In the genomic region with DNA sequence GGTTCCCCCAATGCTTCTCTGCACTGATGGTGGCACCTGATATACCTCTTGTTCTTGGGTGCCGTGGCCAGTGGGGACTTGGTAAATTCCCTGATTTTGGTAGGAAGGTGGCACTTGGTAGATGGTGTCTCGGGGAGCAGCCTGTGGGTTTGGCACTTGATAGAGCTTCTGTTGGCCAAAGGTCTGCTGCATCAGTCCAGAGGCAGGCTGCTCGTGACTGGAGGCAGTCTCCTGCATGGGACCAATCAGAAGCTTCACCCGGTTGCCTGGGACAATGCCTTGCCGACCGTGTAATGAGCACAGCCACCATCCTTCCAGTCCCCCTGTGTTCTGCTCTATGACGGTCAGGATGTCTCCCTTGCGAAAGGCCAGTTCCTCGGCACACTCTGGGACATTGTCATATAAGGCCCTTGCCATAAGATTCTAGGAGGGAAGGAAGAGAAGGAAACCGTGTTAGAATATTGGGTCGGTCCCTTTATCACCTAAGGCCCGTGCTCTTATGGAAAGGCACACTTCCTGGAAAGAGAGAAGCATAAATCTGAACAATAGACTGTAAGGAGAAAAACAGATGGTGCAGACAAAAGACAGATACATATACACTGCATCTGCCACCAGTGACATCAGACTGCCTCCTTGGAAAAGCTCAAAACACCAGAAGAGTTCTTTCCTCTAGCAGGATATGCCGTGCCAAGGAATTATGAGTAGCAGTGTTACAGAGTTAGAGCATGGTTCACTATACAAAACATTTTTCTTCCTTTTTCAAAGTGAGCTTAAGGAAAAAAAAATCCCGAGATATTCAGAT, we compare ENCODE assay signal across 14 cellular contexts. TPM values are rescaled to one million over a fixed set of nuclear protein-coding genes. Genes with fewer than 3 reads are reported as not detected.
DNase-seq lines count a peak whose midpoint lies in the region; FAIRE-seq and TF ChIP-seq lines count a peak whose summit lies in the region.
"Had no signal": no experiment of that assay in that cellular context is flagged by ENCODE, and none has a peak within 500 bp of the region (broad histone marks: within the 10 kb centered on the region; RNA-seq: fewer than 3 reads in every experiment).

No MANE protein-coding gene starts in this region.

- no peak overlapping the region for H2BK12ac ChIP-seq in mesenchymal stem cell (ENCODE audit: low read length in 2 of 2)

- H3K27ac ChIP-seq in astrocyte (ENCODE audit: low read depth, low read length) (peak overlapping the region; percentile 98), mesenchymal stem cell (ENCODE audit: low read length, poor library complexity, severe bottlenecking) (no peak overlapping the region)

- H3K27me3 Mint-ChIP-seq in CD14-positive monocyte (ENCODE audit: low read depth in 3 of 3), result peaks cover 0 to 3% (median 0%) of the 10 kb centered on the region in 3 donors
- no peaks in the 10 kb centered on the region for H3K27me3 Mint-ChIP-seq in astrocyte (ENCODE audit: low read depth, unreplicated experiment)
- H3K27me3 Mint-ChIP-seq in glutamatergic neuron (ENCODE audit: unreplicated experiment), result no peaks in the 10 kb centered on the region
- H3K27me3 Mint-ChIP-seq: memory B cell had no signal

- H2AFZ ChIP-seq in astrocyte (ENCODE audit: low read depth, low read length), result no peak overlapping the region
- no peak overlapping the region for H2AFZ ChIP-seq in mesenchymal stem cell (ENCODE audit: low read depth, low read length)

- no peak for FAIRE-seq in astrocyte (lab: Jason Lieb, UNC)
- FAIRE-seq: GM12891 had no signal

- WGBS in mesenchymal stem cell, result 98% methylated on average over 13 of the region's 14 CpGs

- no peak overlapping the region for H4K8ac ChIP-seq in mesenchymal stem cell (ENCODE audit: low read length)

- H2BK5ac ChIP-seq in mesenchymal stem cell (ENCODE audit: low read depth, low read length, poor library complexity, severe bottlenecking), result no peak overlapping the region

- no peak overlapping the region for H2AK5ac ChIP-seq in mesenchymal stem cell (ENCODE audit: low read length, severe bottlenecking)

- H3K4me1 ChIP-seq in astrocyte (ENCODE audit: insufficient read depth, low read length) (peaks cover 84% of the 10 kb centered on the region), mesenchymal stem cell (ENCODE audit: control insufficient read depth, insufficient read depth, low read depth, low read length) (peaks cover 11% of the 10 kb centered on the region)

- H4K91ac ChIP-seq in mesenchymal stem cell (ENCODE audit: low read length), result no peak overlapping the region

- no peaks in the 10 kb centered on the region for H3K27me3 ChIP-seq in astrocyte (ENCODE audit: insufficient read depth, low read length)
- H3K27me3 ChIP-seq in mesenchymal stem cell (ENCODE audit: control insufficient read depth in 1 of 2, insufficient read depth in 1 of 2, low read length in 2 of 2), result no peaks in the 10 kb centered on the region

- H3K4me3 ChIP-seq in astrocyte (ENCODE audit: insufficient read depth, low read depth, low read length), result no peak overlapping the region
- H3K4me3 ChIP-seq in mesenchymal stem cell (ENCODE audit: insufficient read depth in 1 of 2, low read depth in 1 of 2, low read length in 2 of 2), result no peak overlapping the region
- H3K4me3 ChIP-seq: HAP-1 had no signal

- H3K9me3 Mint-ChIP-seq in CD14-positive monocyte, result peaks cover 0 to 2% (median 0%) of the 10 kb centered on the region in 7 donors
- H3K9me3 Mint-ChIP-seq in astrocyte (ENCODE audit: unreplicated experiment), result peaks cover 4% of the 10 kb centered on the region
- H3K9me3 Mint-ChIP-seq in glutamatergic neuron (ENCODE audit: unreplicated experiment), result no peaks in the 10 kb centered on the region
- H3K9me3 Mint-ChIP-seq: memory B cell; T-helper 1 cell treated with Interleukin-12 subunit alpha and Interleukin-12 subunit beta and Interleukin-4 antibody, amounts not matched to agents 30 μg/mL and 1 μg/mL, for 36 hours had no signal

- peaks cover 27% of the 10 kb centered on the region for H3K36me3 ChIP-seq in astrocyte (ENCODE audit: insufficient read depth, low read length)
- peaks cover 0 to 27% of the 10 kb centered on the region in 2 experiments for H3K36me3 ChIP-seq in mesenchymal stem cell (ENCODE audit: control insufficient read depth in 1 of 2, insufficient read depth in 2 of 2, low read depth in 1 of 2, low read length in 2 of 2)

- H3K36me3 Mint-ChIP-seq in CD14-positive monocyte (peaks cover 75 to 85% of the 10 kb centered on the region in 2 donors), astrocyte (ENCODE audit: low read depth, unreplicated experiment) (peaks cover 25% of the 10 kb centered on the region), glutamatergic neuron (ENCODE audit: unreplicated experiment) (no peaks in the 10 kb centered on the region)

- no peak overlapping the region for H3K4ac ChIP-seq in mesenchymal stem cell (ENCODE audit: low read depth in 1 of 2, low read length in 2 of 2)

- H3K4me2 ChIP-seq in astrocyte (ENCODE audit: low read length), result peak overlapping the region; percentile 17
- H3K4me2 ChIP-seq in mesenchymal stem cell (ENCODE audit: low read length, poor library complexity, severe bottlenecking), result no peak overlapping the region

- no peak overlapping the region for H3K14ac ChIP-seq in mesenchymal stem cell (ENCODE audit: low read length in 2 of 2)

- TF ChIP-seq CTCF in CD14-positive monocyte (IDR thresholded peaks at IDR 0.05) (no peak), astrocyte (IDR thresholded peaks at IDR 0.05; ENCODE audit: insufficient read depth, low read depth, low read length) (no peak), glutamatergic neuron (IDR thresholded peaks at IDR 0.05; ENCODE audit: partially characterized antibody, unreplicated experiment) (no peak)

- H2BK15ac ChIP-seq in mesenchymal stem cell (ENCODE audit: low read depth, poor library complexity, severe bottlenecking), result no peak overlapping the region

- DNase-seq in CD14-positive monocyte (ENCODE audit: low spot score) (no peak), astrocyte (ENCODE audit: low read depth) (no peak), glutamatergic neuron (no peak), retina (peak; percentile 41), NCI-H2227 treated with DMSO at 0.1 percent for 48 hours (lab: John Stamatoyannopoulos, UW) (no peak), NCI-H2107 (lab: John Stamatoyannopoulos, UW) (no peak), mesenchymal stem cell (no peak), HCEC 1CT (no peak)
- DNase-seq: NCI-H1694; NK-92 treated with Interleukin-12 subunit alpha and Interleukin-12 subunit beta, amount 100 ng/mL, for 24 hours had no signal

- H3K27ac Mint-ChIP-seq in CD14-positive monocyte (peak overlapping the region; percentile 74 to 95 (median 92)), astrocyte (ENCODE audit: unreplicated experiment) (no peak overlapping the region), glutamatergic neuron (ENCODE audit: unreplicated experiment) (peak overlapping the region; percentile 69)
- H3K27ac Mint-ChIP-seq: memory B cell; T-helper 1 cell treated with Interleukin-12 subunit alpha and Interleukin-12 subunit beta and Interleukin-4 antibody, amounts not matched to agents 30 μg/mL and 1 μg/mL, for 36 hours had no signal

- H3K9me3 ChIP-seq in astrocyte (ENCODE audit: insufficient read depth, low read depth, low read length) (no peaks in the 10 kb centered on the region), mesenchymal stem cell (ENCODE audit: control insufficient read depth, low read length) (no peaks in the 10 kb centered on the region)
- H3K9me3 ChIP-seq: HAP-1 had no signal

- H3K9ac ChIP-seq in astrocyte (ENCODE audit: low read length), result peak overlapping the region; percentile 36
- H3K9ac ChIP-seq in mesenchymal stem cell (ENCODE audit: low read length), result no peak overlapping the region

- H3K23ac ChIP-seq in mesenchymal stem cell (ENCODE audit: low read length in 2 of 2), result no peak overlapping the region

- peaks cover 42% of the 10 kb centered on the region for H3K79me1 ChIP-seq in mesenchymal stem cell (replicated peaks; ENCODE audit: low read length, poor library complexity, severe bottlenecking)

- H4K20me1 ChIP-seq in astrocyte (ENCODE audit: insufficient read depth, low read length), result peaks cover 26% of the 10 kb centered on the region

- no peak overlapping the region for H3K18ac ChIP-seq in mesenchymal stem cell (ENCODE audit: low read depth in 1 of 2, low read length in 2 of 2)

- H2BK120ac ChIP-seq in mesenchymal stem cell (ENCODE audit: low read depth, low read length), result no peak overlapping the region

- H3K4me1 Mint-ChIP-seq in CD14-positive monocyte (peaks cover 44% of the 10 kb centered on the region), astrocyte (ENCODE audit: low read depth, unreplicated experiment) (peaks cover 54% of the 10 kb centered on the region), glutamatergic neuron (ENCODE audit: low read depth, unreplicated experiment) (peaks cover 8% of the 10 kb centered on the region)

- H3K4me3 Mint-ChIP-seq in CD14-positive monocyte, result no peak overlapping the region
- no peak overlapping the region for H3K4me3 Mint-ChIP-seq in astrocyte (ENCODE audit: unreplicated experiment)
- no peak overlapping the region for H3K4me3 Mint-ChIP-seq in glutamatergic neuron (ENCODE audit: unreplicated experiment)
- H3K4me3 Mint-ChIP-seq: memory B cell; T-helper 1 cell treated with Interleukin-12 subunit alpha and Interleukin-12 subunit beta and Interleukin-4 antibody, amounts not matched to agents 30 μg/mL and 1 μg/mL, for 36 hours had no signal

- intact Hi-C loops in CD14-positive monocyte (cut with micrococcal nuclease), result no loop called here

- H3K79me2 ChIP-seq in astrocyte (ENCODE audit: insufficient read depth, low read length), result peaks cover 95% of the 10 kb centered on the region

RNA-seq across cellular contexts. Expression of a gene that starts 19.0 kb away (rescaled TPM):
- polyA plus RNA-seq in CD14-positive monocyte, result 10 to 100 TPM; 18.2 to 33.0 TPM
- 37.3 and 39.6 TPM in 2 replicates for total RNA-seq in astrocyte
- total RNA-seq in glutamatergic neuron (ENCODE audit: unreplicated experiment), result 0.71 TPM
- 6.1 TPM for polyA plus RNA-seq in mesenchymal stem cell (2013, experiment 1 of 2)
- 6.1 TPM for polyA plus RNA-seq in mesenchymal stem cell (2013, experiment 2 of 2)

Comparison
In these comparisons a context has a peak if more than half of its experiments do, and no peak if none do; other contexts are left out.
1. RNA of a gene that starts 19.0 kb away (total RNA-seq): 37.3 to 39.6 TPM in astrocyte; 0.71 TPM in glutamatergic neuron (single experiment); every median in the first group is over 10 times any median in the second.